ENCODE assay signal across 12 cellular contexts in genomic region chr4:85557016-85557901, GRCh38.
DNase-seq lines count a peak whose midpoint lies in the region; ATAC-seq, FAIRE-seq and TF ChIP-seq lines count a peak whose summit lies in the region.
"Had no signal": no experiment of that assay in that cellular context is flagged by ENCODE, and none has a peak within 500 bp of the region (broad histone marks: within the 10 kb centered on the region; RNA-seq: fewer than 3 reads in every experiment).

No MANE protein-coding gene starts in this region.

- H3K36me3 ChIP-seq in psoas muscle (ENCODE audit: insufficient read depth in 1 of 2, low read depth in 1 of 2) = no peaks in the 10 kb centered on the region
- H3K36me3 ChIP-seq: ovary had no signal

- FAIRE-seq in GM12892 (lab: Jason Lieb, UNC) = peak; percentile 90

- peaks cover 12% of the 10 kb centered on the region for H3K9me3 Mint-ChIP-seq in activated T-helper 17 cell treated with anti-CD3 and anti-CD28 coated beads, Interleukin-2, amount 50 U/mL, for 72 hours

- no peaks in the 10 kb centered on the region for H3K4me1 ChIP-seq in psoas muscle

- H3K27me3 ChIP-seq in psoas muscle (ENCODE audit: insufficient read depth in 3 of 3, low read length in 2 of 3) = no peaks in the 10 kb centered on the region
- H3K27me3 ChIP-seq: ovary had no signal

- WGBS in psoas muscle, 3 donors = 70 to 93% (median 92%) methylated on average over 5 to 6 of the region's 6 CpGs
- 71 to 92% methylated on average over 5 of the region's 6 CpGs for WGBS in lower leg skin, 2 donors

- TF ChIP-seq POLR2A in GM12892 (IDR thresholded peaks at IDR 0.05; ENCODE audit: low read depth, low read length) (no peak), lower leg skin (IDR thresholded peaks at IDR 0.05) (no peak)

- ATAC-seq in GM19455 (IDR thresholded peaks at IDR 0.05; ENCODE audit: unreplicated experiment) (peak; percentile 88), HG03039 (IDR thresholded peaks at IDR 0.05; ENCODE audit: unreplicated experiment) (peak; percentile 81), psoas muscle (no peak)
- peak; percentile 38 for ATAC-seq in activated T-helper 17 cell treated with anti-CD3 and anti-CD28 coated beads, Interleukin-2, amount 50 U/mL, for 72 hours (replicated peaks)

- H3K27ac ChIP-seq in coronary artery = no peak overlapping the region
- no peak overlapping the region for H3K27ac ChIP-seq in psoas muscle
- H3K27ac ChIP-seq: GM23248, ovary had no signal

- H3K36me3 Mint-ChIP-seq in activated T-helper 17 cell treated with anti-CD3 and anti-CD28 coated beads, Interleukin-2, amount 50 U/mL, for 72 hours (ENCODE audit: low read depth) = no peaks in the 10 kb centered on the region

- intact Hi-C loops in psoas muscle (cut with DNase I) = no loop called here
- intact Hi-C loops in lower leg skin (cut with DNase I; ENCODE audit: low total_unique reads) = no loop called here

- H3K27ac Mint-ChIP-seq in activated T-helper 17 cell treated with anti-CD3 and anti-CD28 coated beads, Interleukin-2, amount 50 U/mL, for 72 hours = no peak overlapping the region
- H3K27ac Mint-ChIP-seq: CD14-positive monocyte had no signal

- DNase-seq in GM12892 (ENCODE audit: insufficient read length) = no peak
- DNase-seq in activated CD4-positive, alpha-beta T cell treated with anti-CD3 and anti-CD28 coated beads for 1 hour = no peak
- no peak for DNase-seq in coronary artery (ENCODE audit: low spot score)
- DNase-seq in psoas muscle = no peak
- DNase-seq in lower leg skin (ENCODE audit: low spot score in 2 of 2) = no peak
- DNase-seq: NCI-H2029, ovary had no signal

- no peak overlapping the region for H3K4me3 Mint-ChIP-seq in activated T-helper 17 cell treated with anti-CD3 and anti-CD28 coated beads, Interleukin-2, amount 50 U/mL, for 72 hours
- H3K4me3 Mint-ChIP-seq: CD14-positive monocyte had no signal

- H3K9me3 ChIP-seq in psoas muscle = peaks cover 3% of the 10 kb centered on the region
- H3K9me3 ChIP-seq: ovary had no signal

- H3K4me1 Mint-ChIP-seq in activated T-helper 17 cell treated with anti-CD3 and anti-CD28 coated beads, Interleukin-2, amount 50 U/mL, for 72 hours = no peaks in the 10 kb centered on the region

- H3K27me3 Mint-ChIP-seq in activated T-helper 17 cell treated with anti-CD3 and anti-CD28 coated beads, Interleukin-2, amount 50 U/mL, for 72 hours = no peaks in the 10 kb centered on the region

- no peak for TF ChIP-seq CTCF in coronary artery (IDR thresholded peaks at IDR 0.05)
- no peak for TF ChIP-seq CTCF in psoas muscle (IDR thresholded peaks at IDR 0.05)
- TF ChIP-seq CTCF in lower leg skin (IDR thresholded peaks at IDR 0.05) = no peak

- H3K4me3 ChIP-seq in coronary artery (no peak overlapping the region), psoas muscle (no peak overlapping the region), lower leg skin (ENCODE audit: low read depth, poor library complexity, severe bottlenecking) (no peak overlapping the region)
- H3K4me3 ChIP-seq: GM23248, ovary had no signal

Comparison
In these comparisons a context has a peak if more than half of its experiments do, and no peak if none do; other contexts are left out.
1. ATAC-seq: peak in GM19455 (single experiment), HG03039 (single experiment) and activated T-helper 17 cell treated with anti-CD3 and anti-CD28 coated beads, Interleukin-2, amount 50 U/mL, for 72 hours (single experiment); none in psoas muscle (0 of 4).